8 cellular contexts compared by ENCODE assay signal in the genomic region with DNA sequence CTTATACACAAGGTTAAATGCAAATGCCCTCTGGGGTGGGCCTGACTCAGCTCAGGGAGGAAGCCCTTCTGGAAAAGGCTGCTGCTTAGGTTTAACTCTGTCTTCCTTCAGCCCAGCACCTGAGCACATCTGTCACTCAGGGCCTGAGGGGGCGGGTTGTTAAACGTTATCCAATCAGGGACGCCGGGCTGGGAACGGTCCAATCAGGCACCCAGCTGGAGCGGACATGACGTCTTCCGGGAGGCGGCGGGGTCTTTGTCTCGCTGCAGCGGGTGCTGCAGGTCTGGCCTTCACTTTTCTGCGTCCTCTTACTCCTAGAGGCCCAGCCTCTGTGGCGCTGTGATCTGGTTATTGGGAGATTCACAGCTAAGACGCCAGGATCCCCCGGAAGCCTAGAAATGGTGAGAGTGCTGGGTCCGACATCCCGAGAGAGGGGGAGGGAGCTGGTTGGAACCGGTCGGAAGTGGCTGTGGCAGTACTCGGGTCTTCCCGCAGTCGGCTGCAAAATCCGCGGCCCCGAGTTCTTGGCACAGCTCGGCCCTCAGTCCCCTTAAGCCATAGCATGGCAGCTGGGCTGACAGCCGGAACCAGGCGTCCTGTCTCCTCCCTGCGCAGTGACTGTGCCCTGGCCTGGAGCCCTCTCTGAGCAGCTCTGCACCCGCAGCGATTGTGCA. TPM values are rescaled to one million over a fixed set of nuclear protein-coding genes. Genes with fewer than 3 reads are reported as not detected.
DNase-seq lines count a peak whose midpoint lies in the region; ATAC-seq, FAIRE-seq and TF ChIP-seq lines count a peak whose summit lies in the region.

Gene ZNF138, plus strand, starts transcription at position 258 of the 674 bp plus-strand sequence. Its CDS starts 141 bp downstream, at position 399.

- H3K27me3 Mint-ChIP-seq in natural killer cell (ENCODE audit: low read depth in 2 of 2) = peaks cover 0 to 3% of the 10 kb centered on the region in 2 donors

- H3K27ac Mint-ChIP-seq in natural killer cell = peak within 1 kb of the TSS; percentile 96 to 98

- peak; percentile 71 for TF ChIP-seq POLR2A in H54 (IDR thresholded peaks at IDR 0.05; ENCODE audit: low read depth, low read length)

- H3K4me3 Mint-ChIP-seq in natural killer cell = peak within 1 kb of the TSS; percentile 98

- H3K36me3 Mint-ChIP-seq in natural killer cell = peaks cover 6% of the 10 kb centered on the region

- peaks cover 17 to 21% of the 10 kb centered on the region in 2 donors for H3K4me1 Mint-ChIP-seq in natural killer cell

- POLR2A ChIA-PET in RWPE1 (lab: Yijun Ruan, JAX; ENCODE audit: low non-redundant PET) = no interaction called here

- TF ChIP-seq CTCF in RWPE1 (conservative IDR thresholded peaks at IDR 0.05; ENCODE audit: low read depth) (no peak), fibroblast of pulmonary artery (IDR thresholded peaks at IDR 0.05; ENCODE audit: low read length, missing control alignments) (no peak), natural killer cell (IDR thresholded peaks at IDR 0.05) (no peak)

- peak; percentile 99 for FAIRE-seq in H54 (lab: Jason Lieb, UNC)

- peak within 1 kb of the TSS; percentile 85 for H3K4me3 ChIP-seq in fibroblast of pulmonary artery (replicated peaks; ENCODE audit: low read depth, low read length)

- ATAC-seq in natural killer cell = peak; percentile 98 to 99 (median 99)

- H3K27ac ChIP-seq in RWPE1 = peak within 1 kb of the TSS; percentile 87

- DNase-seq in ELF-1 (ENCODE audit: low read depth, low spot score) = peak; percentile 99
- DNase-seq in H54 (ENCODE audit: insufficient read length, low spot score) = peak; percentile 95
- peak; percentile 98 for DNase-seq in LoVo (ENCODE audit: low spot score)
- peak; percentile 99 for DNase-seq in RWPE1 (ENCODE audit: low spot score)
- peak; percentile 86 for DNase-seq in activated T-helper 9 cell treated with anti-CD3 and anti-CD28 coated beads, Interleukin-2, amount 50 U/mL, for 16 hours (ENCODE audit: low read depth)
- DNase-seq in fibroblast of pulmonary artery (ENCODE audit: low read depth) = peak; percentile 94
- peak; percentile 91 for DNase-seq in natural killer cell
- peak; percentile 86 to 94 (median 91) for DNase-seq in stimulated activated naive CD4-positive, alpha-beta T cell (lab: John Stamatoyannopoulos, UW)

- no peaks in the 10 kb centered on the region for H3K9me3 Mint-ChIP-seq in natural killer cell

- CTCF ChIA-PET in RWPE1 (lab: Yijun Ruan, JAX) = interaction anchor here (0.8 kb wide), 1 partner anchor 43 kb away, joined by 5 read pairs; no protein-coding TSS in a partner anchor

- intact Hi-C loops in natural killer cell (cut with micrococcal nuclease) = loop anchor here (1.0 to 10.0 kb wide), 5 partner anchors 109 to 868 kb away; partner anchors contain the start of genes ERV3-1, ZNF107, ZNF273 and ZNF736

RNA-seq across cellular contexts. Expression of gene ZNF138, which starts in this region (rescaled TPM):
- total RNA-seq in natural killer cell = 10 to 100 TPM in 1 of 3 donors, 1 to 10 TPM in 2; 6.0 to 11.4 (median 8.0) TPM

Comparison
In these comparisons a context has a peak if more than half of its experiments do, and no peak if none do; other contexts are left out.
1. Peak in every context shown above with its lines: DNase-seq, ATAC-seq, H3K4me3 ChIP-seq and H3K27ac ChIP-seq.